In the genomic region with DNA sequence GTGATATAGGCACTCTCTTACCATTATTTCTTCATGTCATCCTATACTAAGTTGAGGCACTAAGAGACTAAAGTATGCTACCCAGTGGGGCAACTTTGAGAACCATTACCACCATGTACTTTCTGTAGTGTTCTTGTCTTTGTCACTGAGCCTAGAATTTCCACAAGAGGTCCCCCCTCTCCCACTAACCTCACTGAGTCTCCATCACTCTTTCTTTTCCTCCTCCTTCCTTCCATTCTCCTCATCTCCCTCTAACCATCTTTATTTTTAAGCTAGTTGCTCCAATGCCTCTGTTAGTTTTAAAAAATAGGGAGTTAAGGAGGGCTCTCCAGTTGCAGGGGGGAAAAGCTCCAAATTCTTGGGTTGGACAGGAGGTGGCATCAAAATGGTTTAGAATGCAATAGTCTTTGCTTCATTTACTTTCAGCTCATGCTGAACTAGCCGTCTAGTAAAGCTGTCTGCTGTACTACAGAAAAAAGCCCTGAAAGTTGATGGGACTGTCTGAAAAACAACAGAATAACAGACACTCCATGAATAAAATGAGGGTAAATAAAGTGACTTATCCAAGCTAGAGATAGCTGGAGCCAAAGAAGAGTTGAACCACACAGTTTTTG, we compare ENCODE assay signal across 13 cellular contexts.
DNase-seq lines count a peak whose midpoint lies in the region; ATAC-seq, FAIRE-seq and TF ChIP-seq lines count a peak whose summit lies in the region.
"Had no signal": no experiment of that assay in that cellular context is flagged by ENCODE, and none has a peak within 500 bp of the region (broad histone marks: within the 10 kb centered on the region; RNA-seq: fewer than 3 reads in every experiment).

No MANE protein-coding gene starts in this region.

- no peak overlapping the region for H3K14ac ChIP-seq in neuronal stem cell (ENCODE audit: low read length)

- H3K27ac ChIP-seq in Peyer's patch (no peak overlapping the region), foreskin keratinocyte (no peak overlapping the region), tibial artery (no peak overlapping the region), neuronal stem cell (replicated peaks; ENCODE audit: low read length) (no peak overlapping the region)
- H3K27ac ChIP-seq: coronary artery had no signal

- no peaks in the 10 kb centered on the region for H3K36me3 ChIP-seq in Peyer's patch
- H3K36me3 ChIP-seq in tibial artery: no peaks in the 10 kb centered on the region
- H3K36me3 ChIP-seq in neuronal stem cell (replicated peaks in 1 of 2; ENCODE audit: control insufficient read depth in 2 of 2, insufficient read depth in 2 of 2, low read length in 2 of 2): no peaks in the 10 kb centered on the region

- ATAC-seq in foreskin keratinocyte: no peak

- no peak overlapping the region for H4K8ac ChIP-seq in neuronal stem cell (ENCODE audit: low read depth, low read length)

- H3K4me2 ChIP-seq in neuronal stem cell (ENCODE audit: insufficient read depth, low read length, poor library complexity, severe bottlenecking): no peak overlapping the region

- H2BK15ac ChIP-seq in neuronal stem cell (ENCODE audit: low read length): no peak overlapping the region

- no peak overlapping the region for H4K91ac ChIP-seq in neuronal stem cell (ENCODE audit: low read depth, low read length, poor library complexity)

- H3K27me3 ChIP-seq in Peyer's patch (no peaks in the 10 kb centered on the region), foreskin keratinocyte (peaks cover 3% of the 10 kb centered on the region), tibial artery (no peaks in the 10 kb centered on the region), neuronal stem cell (ENCODE audit: control insufficient read depth in 3 of 3, insufficient read depth in 3 of 3, low read depth in 1 of 3, low read length in 3 of 3) (no peaks in the 10 kb centered on the region)

- H3K9me3 ChIP-seq in Peyer's patch (no peaks in the 10 kb centered on the region), tibial artery (no peaks in the 10 kb centered on the region), neuronal stem cell (replicated peaks in 1 of 2; ENCODE audit: control insufficient read depth in 2 of 2, insufficient read depth in 1 of 2, low read depth in 1 of 2, low read length in 2 of 2) (no peaks in the 10 kb centered on the region)

- FAIRE-seq in frontal cortex (lab: Jason Lieb, UNC): no peak
- FAIRE-seq: A204.1 had no signal

- no CpG with 5 or more reads among the region's 1 CpG for WGBS in neuronal stem cell (ENCODE audit: extremely low coverage in 2 of 2, insufficient read length in 2 of 2, insufficient replicate concordance in 1 of 2), 2 donors

- no peak overlapping the region for H3K23ac ChIP-seq in neuronal stem cell (ENCODE audit: low read depth, low read length, poor library complexity)

- H3K9ac ChIP-seq in neuronal stem cell (ENCODE audit: low read depth, low read length, poor library complexity): no peak overlapping the region

- H3K18ac ChIP-seq in neuronal stem cell (ENCODE audit: low read length): no peak overlapping the region

- intact Hi-C loops in tibial artery (cut with DNase I; ENCODE audit: low total_unique reads): no loop called here

- no peak for TF ChIP-seq POLR2A in Peyer's patch (IDR thresholded peaks at IDR 0.05)

- DNase-seq in DMS53 (lab: John Stamatoyannopoulos, UW) (peak; percentile 2), DMS53 treated with DMSO at 0.1 percent for 48 hours (lab: John Stamatoyannopoulos, UW; ENCODE audit: unreplicated experiment) (no peak), Peyer's patch (no peak), foreskin keratinocyte (no peak), tibial artery (no peak), frontal cortex (ENCODE audit: low spot score in 2 of 2) (no peak), neuronal stem cell (ENCODE audit: low spot score) (no peak), activated gamma-delta T cell (lab: John Stamatoyannopoulos, UW) (no peak)
- DNase-seq: KBM-7, naive B cell, NCI-H526 treated with DMSO at 0.1 percent for 48 hours had no signal

- no peak overlapping the region for H2BK12ac ChIP-seq in neuronal stem cell (ENCODE audit: low read length)

- no peak overlapping the region for H3K4me3 ChIP-seq in Peyer's patch
- no peak overlapping the region for H3K4me3 ChIP-seq in tibial artery
- no peak overlapping the region for H3K4me3 ChIP-seq in neuronal stem cell (ENCODE audit: low read length in 2 of 2)
- H3K4me3 ChIP-seq: coronary artery had no signal

- no peak overlapping the region for H2BK120ac ChIP-seq in neuronal stem cell (ENCODE audit: low read depth, low read length)

- H3K79me1 ChIP-seq in neuronal stem cell (ENCODE audit: low read depth, low read length): no peaks in the 10 kb centered on the region

- H3K4me1 ChIP-seq in Peyer's patch: no peaks in the 10 kb centered on the region
- H3K4me1 ChIP-seq in foreskin keratinocyte: no peaks in the 10 kb centered on the region
- no peaks in the 10 kb centered on the region for H3K4me1 ChIP-seq in tibial artery
- no peaks in the 10 kb centered on the region for H3K4me1 ChIP-seq in neuronal stem cell (ENCODE audit: control insufficient read depth in 2 of 2, insufficient read depth in 1 of 2, low read depth in 1 of 2, low read length in 2 of 2)

- no peak overlapping the region for H3K4ac ChIP-seq in neuronal stem cell (ENCODE audit: low read length)

- no peak overlapping the region for H2BK5ac ChIP-seq in neuronal stem cell (ENCODE audit: low read length)

- no peak overlapping the region for H2AK5ac ChIP-seq in neuronal stem cell (ENCODE audit: low read depth, low read length)

- TF ChIP-seq CTCF in Peyer's patch (IDR thresholded peaks at IDR 0.05): peak in 4 of 6 experiments; percentile 7 to 34 (median 20)
- peak; percentile 41 for TF ChIP-seq CTCF in foreskin keratinocyte (conservative IDR thresholded peaks at IDR 0.05)
- peak; percentile 43 to 49 for TF ChIP-seq CTCF in tibial artery (IDR thresholded peaks at IDR 0.05)

- H2AFZ ChIP-seq in neuronal stem cell (ENCODE audit: low read length): no peak overlapping the region
